Comparison of ENCODE assay signal across 9 cellular contexts in genomic region chr9:89522261-89522978, GRCh38. TPM values are rescaled to one million over a fixed set of nuclear protein-coding genes. Genes with fewer than 3 reads are reported as not detected.
A peak's percentile ranks its signal among the peaks of the same experiment; 100 is the strongest.
DNase-seq lines count a peak whose midpoint lies in the region; ATAC-seq and TF ChIP-seq lines count a peak whose summit lies in the region.
"Had no signal": no experiment of that assay in that cellular context is flagged by ENCODE, and none has a peak within 500 bp of the region (broad histone marks: within the 10 kb centered on the region; RNA-seq: fewer than 3 reads in every experiment).

No MANE protein-coding gene starts in this region.

- H3K27me3 Mint-ChIP-seq in naive B cell: no peaks in the 10 kb centered on the region

- peak overlapping the region; percentile 89 to 99 (median 98) for H3K27ac Mint-ChIP-seq in naive B cell

- ATAC-seq in GM18498 (IDR thresholded peaks at IDR 0.05; ENCODE audit: unreplicated experiment): peak; percentile 91
- peak; percentile 88 for ATAC-seq in HG02588 (IDR thresholded peaks at IDR 0.05; ENCODE audit: unreplicated experiment)
- ATAC-seq in naive B cell (ENCODE audit: low read depth in 2 of 2): peak; percentile 96
- no peak for ATAC-seq in HG02970 (IDR thresholded peaks at IDR 0.05; ENCODE audit: low FRiP score, unreplicated experiment)

- no peak overlapping the region for H3K4me3 ChIP-seq in NB4 (ENCODE audit: low read depth, low read length)
- H3K4me3 ChIP-seq: thoracic aorta had no signal

- H3K4me1 Mint-ChIP-seq in naive B cell: peaks cover 69 to 89% (median 75%) of the 10 kb centered on the region in 3 donors

- H3K9me3 Mint-ChIP-seq in naive B cell: peaks cover 0 to 8% (median 0%) of the 10 kb centered on the region in 7 donors

- no peak for TF ChIP-seq CTCF in NB4 (IDR thresholded peaks at IDR 0.05; ENCODE audit: low read depth, low read length)

- peak overlapping the region; percentile 51 to 88 (median 72) for H3K4me3 Mint-ChIP-seq in naive B cell

- TF ChIP-seq POLR2A in NB4 (IDR thresholded peaks at IDR 0.05; ENCODE audit: extremely low read depth, insufficient read length): no peak

- DNase-seq in NB4 (ENCODE audit: low read depth) (peak; percentile 97), activated T-cell treated with anti-CD3 and anti-CD28 coated beads for 4 hours (peak; percentile 56), naive B cell (peak; percentile 84), NCI-H1694 treated with DMSO at 0.1 percent for 48 hours (lab: John Stamatoyannopoulos, UW) (no peak), HK-2 (ENCODE audit: unreplicated experiment) (no peak)

- no peaks in the 10 kb centered on the region for H3K36me3 Mint-ChIP-seq in naive B cell

RNA-seq across cellular contexts. Expression of gene SEMA4D, which starts 24.5 kb away (rescaled TPM):
- 10 to 100 TPM; 13.4 to 38.2 (median 21.5) TPM for polyA plus RNA-seq in naive B cell (ENCODE audit: low read depth in 6 of 6)

Comparison
In these comparisons a context has a peak if more than half of its experiments do, and no peak if none do; other contexts are left out.
1. DNase-seq: peak in NB4 (single experiment), activated T-cell treated with anti-CD3 and anti-CD28 coated beads for 4 hours (single experiment) and naive B cell (single experiment); none in NCI-H1694 treated with DMSO at 0.1 percent for 48 hours (single experiment) and HK-2 (single experiment).